Comparison of ENCODE assay signal across 10 cellular contexts in the genomic region with DNA sequence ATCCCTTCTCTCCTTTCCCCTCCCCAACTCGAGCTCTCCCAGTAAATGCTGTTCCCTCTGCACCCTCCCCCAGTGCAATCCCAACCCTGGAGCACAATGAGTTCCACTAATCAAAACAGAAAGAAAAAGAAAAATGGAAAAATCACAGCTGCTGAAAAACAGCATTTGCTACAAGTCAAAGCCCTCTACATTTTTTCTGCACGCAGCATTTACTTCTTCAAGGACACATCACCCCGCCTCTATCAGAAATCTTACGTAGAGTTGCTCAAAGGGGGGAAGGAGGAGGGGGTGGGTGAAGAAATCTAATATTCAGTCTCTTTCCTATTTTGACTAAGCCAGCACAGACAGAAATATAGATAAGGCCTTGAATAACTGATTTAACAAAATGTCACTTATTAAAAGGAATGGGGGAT.
A peak's percentile ranks its signal among the peaks of the same experiment; 100 is the strongest.
DNase-seq lines count a peak whose midpoint lies in the region; ATAC-seq lines count a peak whose summit lies in the region.
"Had no signal": no experiment of that assay in that cellular context is flagged by ENCODE, and none has a peak within 500 bp of the region (broad histone marks: within the 10 kb centered on the region; RNA-seq: fewer than 3 reads in every experiment).

No MANE protein-coding gene starts in this region.

- H3K9me3 ChIP-seq in HUES48 (ENCODE audit: control insufficient read depth, insufficient read depth, low read length) (no peaks in the 10 kb centered on the region), iPS-18c (ENCODE audit: control insufficient read depth, insufficient read depth, low read length) (no peaks in the 10 kb centered on the region)

- H3K4me1 ChIP-seq in HUES48 (ENCODE audit: control insufficient read depth, insufficient read depth, low read length), result peaks cover 70% of the 10 kb centered on the region

- DNase-seq in astrocyte of the hippocampus (ENCODE audit: low read depth, low spot score) (peak; percentile 33), KBM-7 (no peak), NCI-H345 (lab: John Stamatoyannopoulos, UW) (no peak)
- no peak for DNase-seq in stimulated activated naive CD4-positive, alpha-beta T cell treated with Interleukin-2 at 50 U/mL for 16 hours (lab: John Stamatoyannopoulos, UW)
- DNase-seq: activated effector memory CD4-positive, alpha-beta T cell treated with Interleukin-2 at 50 U/mL for 16 hours; immature natural killer cell had no signal

- no peak for ATAC-seq in GM21825 (IDR thresholded peaks at IDR 0.05; ENCODE audit: unreplicated experiment)

- no peaks in the 10 kb centered on the region for H3K36me3 ChIP-seq in HUES48 (ENCODE audit: control insufficient read depth, insufficient read depth, low read length)

- H3K9ac ChIP-seq in HUES48 (ENCODE audit: low read depth, low read length), result peak overlapping the region; percentile 26

- H3K27ac ChIP-seq in HUES48 (ENCODE audit: low read depth, low read length), result peak overlapping the region; percentile 88
- H3K27ac ChIP-seq in skin epidermis, result peak overlapping the region in 11 of 21 experiments; percentile 2 to 82 (median 61)

- no peaks in the 10 kb centered on the region for H3K27me3 ChIP-seq in HUES48 (ENCODE audit: control insufficient read depth, insufficient read depth, low read length)

- peak overlapping the region; percentile 49 for H3K4me3 ChIP-seq in HUES48 (ENCODE audit: low read depth, low read length)
- peak overlapping the region; percentile 29 for H3K4me3 ChIP-seq in iPS-18c (ENCODE audit: insufficient read depth, low read depth, low read length)
- peak overlapping the region in 1 of 7 experiments; percentile 1 for H3K4me3 ChIP-seq in skin epidermis

- in situ Hi-C loops in KBM-7 (cut with MboI; ENCODE audit: low pct_unique_long_range_greater_than_20kb, low sequenced_read_pairs), result no loop called here
